In the genomic region with DNA sequence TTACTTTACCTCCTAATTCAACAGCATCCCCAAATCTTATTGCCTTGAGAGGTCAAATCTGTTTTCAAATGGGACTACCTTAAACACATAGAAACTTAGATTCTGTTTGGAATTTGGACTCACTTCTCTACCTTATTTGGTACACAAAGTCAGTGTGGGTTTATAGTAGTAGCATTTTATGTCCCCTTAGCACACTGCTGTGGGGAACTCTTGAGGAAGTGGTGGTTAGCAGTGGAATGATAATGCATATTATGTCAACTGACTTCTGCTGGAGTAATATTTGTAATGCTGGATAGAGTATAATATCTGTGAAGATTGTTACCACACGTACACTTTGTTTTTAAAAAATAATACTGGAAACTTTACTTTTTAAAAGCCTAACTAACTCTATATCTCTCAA, we compare ENCODE assay signal across 22 cellular contexts.
DNase-seq lines count a peak whose midpoint lies in the region; ATAC-seq and TF ChIP-seq lines count a peak whose summit lies in the region.
"Had no signal": no experiment of that assay in that cellular context is flagged by ENCODE, and none has a peak within 500 bp of the region (broad histone marks: within the 10 kb centered on the region; RNA-seq: fewer than 3 reads in every experiment).

No MANE protein-coding gene starts in this region.

- no peaks in the 10 kb centered on the region for H3K27me3 Mint-ChIP-seq in WTC11 (ENCODE audit: low read depth)
- H3K27me3 Mint-ChIP-seq: activated CD4-positive, alpha-beta memory T cell treated with anti-CD3 and anti-CD28 coated beads, Interleukin-2, amount 10 ng/mL, durations not matched to agents 7 days and 5 days; activated naive CD8-positive, alpha-beta T cell treated with anti-CD3 and anti-CD28 coated beads, Interleukin-2, amount 10 ng/mL, durations not matched to agents 7 days and 5 days; stimulated activated memory B cell treated with anti-CD40 and anti-IgM and Interleukin-4, amounts not matched to agents 10 μg/mL and 1 μg/mL and 100 μg/mL, for 72 hours had no signal

- no peaks in the 10 kb centered on the region for H3K27me3 ChIP-seq in GM23248 (replicated peaks; ENCODE audit: insufficient read depth)
- H3K27me3 ChIP-seq in adipocyte (replicated peaks; ENCODE audit: control insufficient read depth, insufficient read depth, low read length) = no peaks in the 10 kb centered on the region
- H3K27me3 ChIP-seq in neutrophil = no peaks in the 10 kb centered on the region
- no peaks in the 10 kb centered on the region for H3K27me3 ChIP-seq in HAP-1 (ENCODE audit: low read depth)
- H3K27me3 ChIP-seq: cardiac muscle cell, heart left ventricle, tibial nerve had no signal

- H3K4me3 ChIP-seq in GM23248 = no peak overlapping the region
- no peak overlapping the region for H3K4me3 ChIP-seq in NB4 (ENCODE audit: low read depth, low read length)
- no peak overlapping the region for H3K4me3 ChIP-seq in adipocyte (ENCODE audit: low read length)
- peak overlapping the region in 1 of 2 experiments; percentile 19 for H3K4me3 ChIP-seq in neutrophil (ENCODE audit: low read depth in 1 of 2, low read length in 1 of 2)
- no peak overlapping the region for H3K4me3 ChIP-seq in HAP-1
- H3K4me3 ChIP-seq: cardiac muscle cell, heart left ventricle, tibial nerve had no signal

- TF ChIP-seq CTCF in NB4 (IDR thresholded peaks at IDR 0.05; ENCODE audit: low read depth, low read length) (no peak), neutrophil (IDR thresholded peaks at IDR 0.05) (no peak), WTC11 (IDR thresholded peaks at IDR 0.05) (no peak)

- H3K9ac ChIP-seq in GM23248 = no peak overlapping the region
- no peak overlapping the region for H3K9ac ChIP-seq in adipocyte (ENCODE audit: low read length)

- 53 to 60% methylated on average over 1 of the region's 1 CpG for WGBS in GM23248 (ENCODE audit: low coverage in 1 of 2, low lambda C conversion rate in 2 of 2, missing lambda C conversion rate in 2 of 2), 2 experiments

- CTCF ChIA-PET in WTC11 (lab: Charles Lee) = no interaction called here

- H3K4me1 ChIP-seq in GM23248 (ENCODE audit: insufficient read depth) = peaks cover 23% of the 10 kb centered on the region; the same call in 1 of the 2 replicates
- H3K4me1 ChIP-seq in adipocyte (ENCODE audit: control insufficient read depth, insufficient read depth, low read length) = no peaks in the 10 kb centered on the region
- peaks cover 29 to 37% of the 10 kb centered on the region in 2 experiments for H3K4me1 ChIP-seq in neutrophil (ENCODE audit: control insufficient read depth in 1 of 2, insufficient read depth in 1 of 2, low read depth in 1 of 2, low read length in 1 of 2)
- peaks cover 14% of the 10 kb centered on the region for H3K4me1 ChIP-seq in HAP-1
- H3K4me1 ChIP-seq: tibial nerve had no signal

- H3K27ac Mint-ChIP-seq in WTC11 = no peak overlapping the region
- H3K27ac Mint-ChIP-seq: activated CD4-positive, alpha-beta memory T cell treated with anti-CD3 and anti-CD28 coated beads, Interleukin-2, amount 10 ng/mL, durations not matched to agents 7 days and 5 days; activated naive CD8-positive, alpha-beta T cell treated with anti-CD3 and anti-CD28 coated beads, Interleukin-2, amount 10 ng/mL, durations not matched to agents 7 days and 5 days; activated T-cell treated with anti-CD3 and anti-CD28 coated beads, Interleukin-2, amount 50 U/mL, for 72 hours; stimulated activated memory B cell treated with anti-CD40 and anti-IgM and Interleukin-4, amounts not matched to agents 10 μg/mL and 1 μg/mL and 100 μg/mL, for 72 hours had no signal

- no peaks in the 10 kb centered on the region for H3K9me3 Mint-ChIP-seq in WTC11
- H3K9me3 Mint-ChIP-seq: activated CD4-positive, alpha-beta memory T cell treated with anti-CD3 and anti-CD28 coated beads, Interleukin-2, amount 10 ng/mL, durations not matched to agents 7 days and 5 days; activated naive CD8-positive, alpha-beta T cell treated with anti-CD3 and anti-CD28 coated beads, Interleukin-2, amount 10 ng/mL, durations not matched to agents 7 days and 5 days; activated T-cell treated with anti-CD3 and anti-CD28 coated beads, Interleukin-2, amount 50 U/mL, for 72 hours; stimulated activated memory B cell treated with anti-CD40 and anti-IgM and Interleukin-4, amounts not matched to agents 10 μg/mL and 1 μg/mL and 100 μg/mL, for 72 hours had no signal

- no peaks in the 10 kb centered on the region for H3K36me3 ChIP-seq in GM23248 (ENCODE audit: low read depth)
- H3K36me3 ChIP-seq in adipocyte (ENCODE audit: control insufficient read depth, insufficient read depth, low read length, severe bottlenecking) = no peaks in the 10 kb centered on the region
- H3K36me3 ChIP-seq in neutrophil = no peaks in the 10 kb centered on the region
- no peaks in the 10 kb centered on the region for H3K36me3 ChIP-seq in HAP-1 (replicated peaks)
- H3K36me3 ChIP-seq: cardiac muscle cell, heart left ventricle, tibial nerve had no signal

- no peaks in the 10 kb centered on the region for H3K79me2 ChIP-seq in GM23248 (ENCODE audit: insufficient read depth)

- POLR2A ChIA-PET in WTC11 (lab: Charles Lee) = no interaction called here

- H3K9me3 ChIP-seq in GM23248 (ENCODE audit: low read depth) (no peaks in the 10 kb centered on the region), adipocyte (ENCODE audit: control insufficient read depth, low read length) (no peaks in the 10 kb centered on the region), neutrophil (no peaks in the 10 kb centered on the region), HAP-1 (no peaks in the 10 kb centered on the region)
- H3K9me3 ChIP-seq: heart left ventricle, tibial nerve had no signal

- no peaks in the 10 kb centered on the region for H4K20me1 ChIP-seq in GM23248 (ENCODE audit: insufficient read depth)

- no peak for ATAC-seq in WTC11
- no peak for ATAC-seq in GM18517 (IDR thresholded peaks at IDR 0.05; ENCODE audit: unreplicated experiment)
- ATAC-seq: activated T-cell treated with anti-CD3 and anti-CD28 coated beads, Interleukin-2, amount 50 U/mL, for 72 hours; heart left ventricle; Panc1; SK-N-SH treated with all-trans-retinoic acid at 6 μM for 48 hours; stimulated activated memory B cell treated with anti-CD40 and anti-IgM and Interleukin-4, amounts not matched to agents 10 μg/mL and 1 μg/mL and 100 μg/mL, for 72 hours had no signal

- no peak overlapping the region for H3K27ac ChIP-seq in GM23248
- H3K27ac ChIP-seq in neutrophil = peak overlapping the region; percentile 81
- H3K27ac ChIP-seq: cardiac muscle cell, heart left ventricle, tibial nerve, VCaP had no signal

- no peak overlapping the region for H3K4me3 Mint-ChIP-seq in WTC11
- H3K4me3 Mint-ChIP-seq: activated CD4-positive, alpha-beta memory T cell treated with anti-CD3 and anti-CD28 coated beads, Interleukin-2, amount 10 ng/mL, durations not matched to agents 7 days and 5 days; activated naive CD8-positive, alpha-beta T cell treated with anti-CD3 and anti-CD28 coated beads, Interleukin-2, amount 10 ng/mL, durations not matched to agents 7 days and 5 days; activated T-cell treated with anti-CD3 and anti-CD28 coated beads, Interleukin-2, amount 50 U/mL, for 72 hours; stimulated activated memory B cell treated with anti-CD40 and anti-IgM and Interleukin-4, amounts not matched to agents 10 μg/mL and 1 μg/mL and 100 μg/mL, for 72 hours had no signal

- DNase-seq in GM23248 (no peak), NB4 (ENCODE audit: low read depth) (peak; percentile 83), adipocyte (ENCODE audit: low read depth) (peak; percentile 14), HAP-1 (ENCODE audit: low spot score in 2 of 2) (no peak), WTC11 (ENCODE audit: low spot score) (no peak)
- no peak for DNase-seq in effector CD8-positive, alpha-beta T cell (lab: John Stamatoyannopoulos, UW)
- DNase-seq: activated CD4-positive, alpha-beta memory T cell treated with anti-CD3 and anti-CD28 coated beads, Interleukin-2, amount 10 ng/mL, durations not matched to agents 7 days and 5 days; activated naive CD8-positive, alpha-beta T cell treated with anti-CD3 and anti-CD28 coated beads, Interleukin-2, amount 10 ng/mL, durations not matched to agents 7 days and 5 days; activated T-cell treated with anti-CD3 and anti-CD28 coated beads, Interleukin-2, amount 50 U/mL, for 72 hours; DMS 273 treated with DMSO at 0.1 percent for 48 hours; heart left ventricle; islet precursor cell; mesendoderm; NCI-H1092 had no signal

- H3K9me2 ChIP-seq in GM23248 (ENCODE audit: insufficient read depth) = no peaks in the 10 kb centered on the region

- in situ Hi-C loops in GM23248 (cut with MboI) = no loop called here
- in situ Hi-C loops in HAP-1 (cut with MboI; ENCODE audit: low sequenced_read_pairs) = no loop called here

- peaks cover 15% of the 10 kb centered on the region for H3F3A ChIP-seq in GM23248 (ENCODE audit: insufficient read depth)

- no peaks in the 10 kb centered on the region for H3K36me3 Mint-ChIP-seq in WTC11
- H3K36me3 Mint-ChIP-seq: activated naive CD8-positive, alpha-beta T cell treated with anti-CD3 and anti-CD28 coated beads, Interleukin-2, amount 10 ng/mL, durations not matched to agents 7 days and 5 days; stimulated activated memory B cell treated with anti-CD40 and anti-IgM and Interleukin-4, amounts not matched to agents 10 μg/mL and 1 μg/mL and 100 μg/mL, for 72 hours had no signal

- H3K4me2 ChIP-seq in GM23248 (ENCODE audit: unreplicated experiment) = no peak overlapping the region

- H3K4me1 Mint-ChIP-seq in WTC11 = peaks cover 27% of the 10 kb centered on the region
- H3K4me1 Mint-ChIP-seq: activated CD4-positive, alpha-beta memory T cell treated with anti-CD3 and anti-CD28 coated beads, Interleukin-2, amount 10 ng/mL, durations not matched to agents 7 days and 5 days; activated naive CD8-positive, alpha-beta T cell treated with anti-CD3 and anti-CD28 coated beads, Interleukin-2, amount 10 ng/mL, durations not matched to agents 7 days and 5 days; stimulated activated memory B cell treated with anti-CD40 and anti-IgM and Interleukin-4, amounts not matched to agents 10 μg/mL and 1 μg/mL and 100 μg/mL, for 72 hours had no signal

- H2AFZ ChIP-seq in GM23248 = peak overlapping the region; percentile 3; the same call in 1 of the 2 replicates

- no peak for TF ChIP-seq POLR2A in NB4 (IDR thresholded peaks at IDR 0.05; ENCODE audit: extremely low read depth, insufficient read length)

TF ChIP-seq in WTC11, 78 proteins besides CTCF, POLR2A, EP300 and RAD21 (continues in another document):
- no peak for TF ChIP-seq RORB (CRISPR knock-in tag; IDR thresholded peaks at IDR 0.05)
- no peak for TF ChIP-seq IRF2 (CRISPR knock-in tag; IDR thresholded peaks at IDR 0.05; ENCODE audit: borderline replicate concordance, low read depth)
- TF ChIP-seq ZNF232 (CRISPR knock-in tag; IDR thresholded peaks at IDR 0.05) = no peak
- TF ChIP-seq TEAD1 (CRISPR knock-in tag; IDR thresholded peaks at IDR 0.05) = no peak

Comparison
In these comparisons a context has a peak if more than half of its experiments do, and no peak if none do; other contexts are left out.
1. DNase-seq: peak in NB4 (single experiment) and adipocyte (single experiment); none in GM23248 (single experiment), HAP-1 (0 of 2), effector CD8-positive, alpha-beta T cell (single experiment) and WTC11 (single experiment).